8 cellular contexts compared by ENCODE assay signal in the genomic region with DNA sequence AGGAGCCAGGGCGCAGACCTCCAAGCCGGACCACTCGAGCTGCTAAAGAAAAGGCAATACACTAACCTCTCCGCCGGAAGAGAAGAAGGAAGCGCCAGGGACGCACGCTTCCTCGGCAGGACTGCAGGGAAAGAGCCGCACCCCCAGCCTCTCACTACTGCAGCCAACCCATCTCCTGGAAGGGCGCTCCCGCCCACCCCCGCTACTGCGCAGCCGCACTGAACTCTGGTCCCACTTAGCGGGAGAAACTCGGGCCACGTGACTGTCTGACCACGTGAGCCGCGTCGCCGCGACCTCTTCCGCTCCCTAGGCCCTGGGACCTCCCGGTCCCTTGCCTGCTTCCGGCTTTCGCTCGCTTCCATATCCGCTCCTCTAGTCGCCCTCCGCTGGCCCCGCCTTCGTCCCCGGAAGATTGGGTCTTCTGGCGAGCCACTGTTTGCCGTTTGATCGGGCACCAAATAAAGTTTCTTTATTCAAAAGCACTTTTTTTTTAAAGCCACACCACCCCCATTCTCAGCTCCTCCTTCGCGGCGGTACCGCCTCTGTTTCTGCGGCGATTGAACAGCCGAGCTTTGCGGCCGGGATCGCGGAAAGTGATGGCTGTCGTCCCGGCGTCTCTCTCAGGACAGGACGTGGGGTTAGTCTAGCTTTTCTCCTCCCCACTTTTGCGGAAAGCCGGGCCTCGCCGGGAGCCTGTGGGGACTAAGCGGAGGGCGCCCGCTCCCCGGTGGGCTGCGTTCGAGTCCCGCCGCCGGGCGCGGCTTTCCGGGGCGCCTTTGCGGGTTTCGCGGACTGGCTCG. TPM values are rescaled to one million over a fixed set of nuclear protein-coding genes. Genes with fewer than 3 reads are reported as not detected.
DNase-seq lines count a peak whose midpoint lies in the region; ATAC-seq and TF ChIP-seq lines count a peak whose summit lies in the region.

A gene with protein sequence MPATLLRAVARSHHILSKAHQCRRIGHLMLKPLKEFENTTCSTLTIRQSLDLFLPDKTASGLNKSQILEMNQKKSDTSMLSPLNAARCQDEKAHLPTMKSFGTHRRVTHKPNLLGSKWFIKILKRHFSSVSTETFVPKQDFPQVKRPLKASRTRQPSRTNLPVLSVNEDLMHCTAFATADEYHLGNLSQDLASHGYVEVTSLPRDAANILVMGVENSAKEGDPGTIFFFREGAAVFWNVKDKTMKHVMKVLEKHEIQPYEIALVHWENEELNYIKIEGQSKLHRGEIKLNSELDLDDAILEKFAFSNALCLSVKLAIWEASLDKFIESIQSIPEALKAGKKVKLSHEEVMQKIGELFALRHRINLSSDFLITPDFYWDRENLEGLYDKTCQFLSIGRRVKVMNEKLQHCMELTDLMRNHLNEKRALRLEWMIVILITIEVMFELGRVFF (minus strand): TSS at position 177 of the 800 bp plus-strand sequence. CDS start 6,315 bp downstream, outside the sequence.

- DNase-seq in DMS53 treated with DMSO at 0.1 percent for 48 hours (lab: John Stamatoyannopoulos, UW; ENCODE audit: unreplicated experiment) (peak; percentile 97), Peyer's patch (peak; percentile 99 to 100 (median 100))
- DNase-seq in activated T-cell treated with anti-CD3 and anti-CD28 coated beads, Interleukin-2, amount 50 U/mL, for 48 hours: peak; percentile 99
- DNase-seq in stimulated activated CD8-positive, alpha-beta memory T cell treated with anti-CD3 and anti-CD28 coated beads, Interleukin-7, amount 100 ng/mL, for 1 hour (ENCODE audit: low read depth in 2 of 2): peak; percentile 98

- peaks cover 36% of the 10 kb centered on the region for H3K79me2 ChIP-seq in KMS-11 (ENCODE audit: insufficient read depth, low read depth)

- H3K4me3 ChIP-seq in KMS-11 (IDR thresholded peaks at IDR 0.05; ENCODE audit: insufficient read depth, low read depth, low read length) (no peak within 1 kb of the TSS), Peyer's patch (peak within 1 kb of the TSS; percentile 69 to 99 (median 88)), esophagus (ENCODE audit: low read depth in 1 of 2, low read length in 2 of 2) (peak within 1 kb of the TSS; percentile 76 to 95), mucosa of stomach (ENCODE audit: low read length) (peak within 1 kb of the TSS; percentile 72)

- H2AFZ ChIP-seq in KMS-11 (ENCODE audit: low read depth): peak within 1 kb of the TSS; percentile 83

- H3K9ac ChIP-seq in KMS-11 (peak within 1 kb of the TSS; percentile 57), mucosa of stomach (ENCODE audit: low read length) (peak within 1 kb of the TSS; percentile 86)

- ATAC-seq in GM21737 (IDR thresholded peaks at IDR 0.05; ENCODE audit: unreplicated experiment): peak; percentile 98

- 0% methylated on average over 73 to 74 of the region's 74 CpGs for WGBS in esophagus, 2 donors

- H3K9me3 ChIP-seq in Peyer's patch (no peaks in the 10 kb centered on the region), esophagus (ENCODE audit: control insufficient read depth in 2 of 2, insufficient read depth in 1 of 2, low read depth in 1 of 2, low read length in 1 of 2) (no peaks in the 10 kb centered on the region), mucosa of stomach (ENCODE audit: control insufficient read depth, low read length) (no peaks in the 10 kb centered on the region)

- TF ChIP-seq POLR2A in Peyer's patch (IDR thresholded peaks at IDR 0.05): peak; percentile 60 to 64

- H3K27ac ChIP-seq in KMS-11: peak within 1 kb of the TSS; percentile 59
- peak within 1 kb of the TSS; percentile 90 to 98 (median 94) for H3K27ac ChIP-seq in Peyer's patch
- H3K27ac ChIP-seq in esophagus (ENCODE audit: low read depth in 2 of 2, low read length in 1 of 2): peak within 1 kb of the TSS; percentile 96 to 97

- TF ChIP-seq CTCF in KMS-11 (conservative IDR thresholded peaks at IDR 0.05; ENCODE audit: low read depth, low read length) (no peak), Peyer's patch (IDR thresholded peaks at IDR 0.05) (peak in 1 of 6 experiments; percentile 3)

- no peaks in the 10 kb centered on the region for H3K27me3 ChIP-seq in KMS-11 (ENCODE audit: insufficient read depth, low read depth)
- no peaks in the 10 kb centered on the region for H3K27me3 ChIP-seq in Peyer's patch
- no peaks in the 10 kb centered on the region for H3K27me3 ChIP-seq in esophagus (ENCODE audit: control insufficient read depth in 1 of 2, insufficient read depth in 2 of 2, low read length in 2 of 2)
- H3K27me3 ChIP-seq in mucosa of stomach (ENCODE audit: control insufficient read depth, insufficient read depth, low read length): no peaks in the 10 kb centered on the region

- no peaks in the 10 kb centered on the region for H3K36me3 ChIP-seq in KMS-11 (ENCODE audit: insufficient read depth)
- no peaks in the 10 kb centered on the region for H3K36me3 ChIP-seq in Peyer's patch
- peaks cover 0 to 4% of the 10 kb centered on the region in 2 donors for H3K36me3 ChIP-seq in esophagus (ENCODE audit: control insufficient read depth in 2 of 2, insufficient read depth in 2 of 2, low read length in 1 of 2)
- no peaks in the 10 kb centered on the region for H3K36me3 ChIP-seq in mucosa of stomach (ENCODE audit: control insufficient read depth, insufficient read depth, low read length)

- no peaks in the 10 kb centered on the region for H4K20me1 ChIP-seq in KMS-11 (ENCODE audit: insufficient read depth)

- peak within 1 kb of the TSS; percentile 89 for H3K4me2 ChIP-seq in KMS-11

- peaks cover 22% of the 10 kb centered on the region for H3K4me1 ChIP-seq in KMS-11 (ENCODE audit: low read depth, poor library complexity, severe bottlenecking)
- H3K4me1 ChIP-seq in Peyer's patch: peaks cover 0 to 11% (median 0%) of the 10 kb centered on the region in 4 donors
- H3K4me1 ChIP-seq in esophagus (ENCODE audit: control insufficient read depth in 2 of 2, insufficient read depth in 2 of 2, low read length in 1 of 2): no peaks in the 10 kb centered on the region
- no peaks in the 10 kb centered on the region for H3K4me1 ChIP-seq in mucosa of stomach (ENCODE audit: control insufficient read depth, insufficient read depth, low read length)

RNA-seq across cellular contexts. Expression of the gene that starts here (rescaled TPM):
- total RNA-seq in Peyer's patch: 10 to 100 TPM; 18.2 to 50.3 (median 35.6) TPM
- polyA plus RNA-seq in esophagus: 10 to 100 TPM in 1 of 2 donors, 1 to 10 TPM in 1; 9.6 to 10.6 TPM
